ENCODE assay signal across 8 cellular contexts in the genomic region with DNA sequence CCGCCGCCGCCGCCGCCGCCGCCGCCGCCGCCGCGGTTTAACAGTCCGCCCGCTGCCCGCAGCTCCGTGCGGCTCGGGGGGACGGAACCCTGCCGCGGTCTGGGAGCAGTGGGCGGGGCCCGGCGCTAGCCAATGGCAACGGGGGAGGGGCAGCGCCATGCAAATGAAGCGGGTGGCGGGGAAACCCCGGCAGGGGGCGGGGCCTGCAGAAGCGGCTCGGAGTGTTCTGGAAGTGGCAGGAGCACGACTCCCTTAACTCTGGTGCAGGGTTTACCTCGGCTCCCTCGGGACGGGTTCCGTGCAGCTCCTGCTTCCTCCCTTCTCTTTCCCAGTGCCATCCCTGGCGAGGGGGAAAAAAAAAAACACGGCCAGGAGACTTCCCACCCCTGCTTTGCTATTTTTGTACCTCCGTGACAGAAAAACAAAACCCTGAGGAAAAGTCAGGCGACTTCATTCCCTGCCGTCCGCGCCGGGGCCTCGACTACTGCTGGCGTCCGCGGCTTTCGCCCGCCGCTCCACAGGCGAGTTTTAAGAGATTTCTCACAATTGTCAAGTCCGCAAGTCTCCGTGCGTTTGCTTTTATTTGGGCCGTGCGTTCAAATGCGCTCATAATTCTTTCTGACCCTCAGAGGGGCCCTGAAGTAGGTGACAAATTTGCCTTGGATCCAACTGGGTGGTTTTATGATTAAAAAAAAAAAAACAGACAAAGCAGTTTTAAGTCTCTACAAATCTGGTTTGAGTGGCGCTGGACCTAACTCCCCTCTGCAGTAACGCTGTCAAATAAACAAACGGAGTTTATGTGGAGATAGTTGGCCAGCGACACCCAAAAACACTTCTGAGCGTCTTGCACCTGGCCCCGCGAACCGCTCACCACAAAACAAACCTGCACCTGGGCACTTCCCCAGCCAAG. TPM values are rescaled to one million over a fixed set of nuclear protein-coding genes. Genes with fewer than 3 reads are reported as not detected.
DNase-seq lines count a peak whose midpoint lies in the region; ATAC-seq and TF ChIP-seq lines count a peak whose summit lies in the region.

A gene with protein sequence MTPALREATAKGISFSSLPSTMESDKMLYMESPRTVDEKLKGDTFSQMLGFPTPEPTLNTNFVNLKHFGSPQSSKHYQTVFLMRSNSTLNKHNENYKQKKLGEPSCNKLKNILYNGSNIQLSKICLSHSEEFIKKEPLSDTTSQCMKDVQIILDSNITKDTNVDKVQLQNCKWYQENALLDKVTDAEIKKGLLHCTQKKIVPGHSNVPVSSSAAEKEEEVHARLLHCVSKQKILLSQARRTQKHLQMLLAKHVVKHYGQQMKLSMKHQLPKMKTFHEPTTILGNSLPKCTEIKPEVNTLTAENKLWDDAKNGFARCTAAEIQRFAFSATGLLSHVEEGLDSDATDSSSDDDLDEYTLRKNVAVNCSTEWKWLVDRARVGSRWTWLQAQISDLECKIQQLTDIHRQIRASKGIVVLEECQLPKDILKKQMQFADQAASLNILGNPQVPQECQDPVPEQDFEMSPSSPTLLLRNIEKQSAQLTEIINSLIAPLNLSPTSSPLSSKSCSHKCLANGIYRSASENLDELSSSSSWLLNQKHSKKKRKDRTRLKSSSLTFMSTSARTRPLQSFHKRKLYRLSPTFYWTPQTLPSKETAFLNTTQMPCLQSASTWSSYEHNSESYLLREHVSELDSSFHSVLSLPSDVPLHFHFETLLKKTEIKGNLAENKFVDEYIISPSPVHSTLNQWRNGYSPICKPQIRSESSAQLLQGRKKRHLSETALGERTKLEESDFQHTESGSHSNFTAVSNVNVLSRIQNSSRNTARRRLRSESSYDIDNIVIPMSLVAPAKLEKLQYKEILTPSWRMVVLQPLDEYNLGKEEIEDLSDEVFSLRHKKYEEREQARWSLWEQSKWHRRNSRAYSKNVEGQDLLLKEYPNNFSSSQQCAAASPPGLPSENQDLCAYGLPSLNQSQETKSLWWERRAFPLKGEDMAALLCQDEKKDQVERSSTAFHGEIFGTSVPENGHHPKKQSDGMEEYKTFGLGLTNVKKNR (minus strand): TSS at position 101 of the 910 bp plus-strand sequence. CDS start 16,827 bp downstream, outside the sequence.

- TF ChIP-seq EP300 in transverse colon (IDR thresholded peaks at IDR 0.05; ENCODE audit: low read depth) = no peak

- 0% methylated on average over 42 to 67 of the region's 67 CpGs for WGBS in adipose tissue, 3 donors
- WGBS in heart left ventricle, 4 donors = 0 to 1% (median 0%) methylated on average over 34 to 67 of the region's 67 CpGs
- 0 to 1% methylated on average over 11 to 43 of the region's 67 CpGs for WGBS in transverse colon (ENCODE audit: low coverage in 1 of 2), 2 donors

- H3K4me3 ChIP-seq in GM12875 (ENCODE audit: low read depth, low read length) (peak within 1 kb of the TSS; percentile 85), heart left ventricle (peak within 1 kb of the TSS; percentile 74 to 97 (median 90)), transverse colon (peak within 1 kb of the TSS; percentile 90 to 97 (median 96))

- no peaks in the 10 kb centered on the region for H3K36me3 ChIP-seq in heart left ventricle
- H3K36me3 ChIP-seq in transverse colon = no peaks in the 10 kb centered on the region

- in situ Hi-C loops in transverse colon (cut with MboI; ENCODE audit: low pct_ligation_motif_present in 1 of 4, low pct_unique_long_range_greater_than_20kb in 1 of 4, low sequenced_read_pairs in 3 of 4) = loop anchor here in 1 of 4 donors (10.0 kb wide), 1 partner anchor 177 kb away; no protein-coding TSS in a partner anchor

- H3K27me3 ChIP-seq in heart left ventricle = no peaks in the 10 kb centered on the region
- no peaks in the 10 kb centered on the region for H3K27me3 ChIP-seq in transverse colon

- intact Hi-C loops in heart left ventricle (cut with DNase I) = loop anchor here in 7 of 10 donors (1.0 to 5.0 kb wide), 3 partner anchors 169 kb away; a partner anchor contains a TSS
- intact Hi-C loops in transverse colon (cut with DNase I; ENCODE audit: low total_unique reads) = loop anchor here (10.0 kb wide), 1 partner anchor 167 kb away; a partner anchor contains a TSS

- ATAC-seq in HG02798 (IDR thresholded peaks at IDR 0.05; ENCODE audit: poor library complexity, unreplicated experiment) (peak; percentile 77), heart left ventricle (peak; percentile 91 to 97 (median 94))

- H3K4me1 ChIP-seq in heart left ventricle = peaks cover 3 to 40% (median 26%) of the 10 kb centered on the region in 12 donors
- peaks cover 2 to 43% (median 19%) of the 10 kb centered on the region in 4 donors for H3K4me1 ChIP-seq in transverse colon

- TF ChIP-seq POLR2A in heart left ventricle (IDR thresholded peaks at IDR 0.05) (peak; percentile 65 to 88), transverse colon (IDR thresholded peaks at IDR 0.05) (peak; percentile 75)

- H3K27ac ChIP-seq in adipose tissue (ENCODE audit: low read depth, low read length) (peak within 1 kb of the TSS; percentile 86), heart left ventricle (peak within 1 kb of the TSS; percentile 97 to 100 (median 99)), transverse colon (peak within 1 kb of the TSS; percentile 99 to 100 (median 100))

- H3K9me3 ChIP-seq in heart left ventricle (no peaks in the 10 kb centered on the region), transverse colon (no peaks in the 10 kb centered on the region)

- TF ChIP-seq CTCF in GM12875 (IDR thresholded peaks at IDR 0.05; ENCODE audit: borderline replicate concordance, insufficient read depth, low read depth, low read length) (no peak), heart left ventricle (IDR thresholded peaks at IDR 0.05) (peak in 2 of 12 donors; percentile 4 to 9), transverse colon (IDR thresholded peaks at IDR 0.05) (no peak)

- DNase-seq in NCI-H1417 treated with DMSO at 0.1 percent for 48 hours (lab: John Stamatoyannopoulos, UW) = peak; percentile 81
- peak; percentile 79 to 91 for DNase-seq in SW 1271 (lab: John Stamatoyannopoulos, UW)
- peak; percentile 99 to 100 (median 99) for DNase-seq in heart left ventricle
- peak; percentile 95 for DNase-seq in pons (ENCODE audit: low spot score)
- peak; percentile 100 for DNase-seq in transverse colon

RNA-seq across cellular contexts. Expression of the gene that starts here (rescaled TPM):
- polyA plus RNA-seq in adipose tissue = 1 to 10 TPM; 5.3 to 7.1 (median 6.2) TPM
- 10 to 100 TPM; 12.0 to 24.9 (median 18.0) TPM for total RNA-seq in heart left ventricle
- 1 to 10 TPM; 6.1 to 6.3 TPM for polyA plus RNA-seq in heart left ventricle
- total RNA-seq in transverse colon = 10 to 100 TPM; 13.7 to 43.8 (median 25.5) TPM

Comparison
In these comparisons a context has a peak if more than half of its experiments do, and no peak if none do; other contexts are left out.
1. Peak in every context shown above with its lines: DNase-seq, ATAC-seq, H3K4me3 ChIP-seq and H3K27ac ChIP-seq.